18 cellular contexts compared by ENCODE assay signal in genomic region chr12:75545636-75546035, GRCh38.
"Had no signal": no experiment of that assay in that cellular context is flagged by ENCODE, and none has a peak within 500 bp of the region (broad histone marks: within the 10 kb centered on the region; RNA-seq: fewer than 3 reads in every experiment).

No MANE protein-coding gene starts in this region.

- DNase-seq: colonic mucosa; dermis blood vessel endothelial cell; esophagus squamous epithelium; foreskin fibroblast; glutamatergic neuron; islet precursor cell; mucosa of descending colon; nephron progenitor cell; psoas muscle; stimulated activated CD4-positive, alpha-beta T cell treated with anti-CD3 and anti-CD28 coated beads, Interleukin-12 subunit alpha, Interleukin-12 subunit beta, amount 100 ng/mL, for 4 hours; stimulated activated naive CD4-positive, alpha-beta T cell; stomach; substantia nigra; transverse colon had no signal

- H3K4me1 ChIP-seq: colonic mucosa had no signal

- H3K36me3 ChIP-seq: colonic mucosa, esophagus squamous epithelium, gastroesophageal sphincter, neutrophil, stomach, thoracic aorta, transverse colon had no signal

- H3K27me3 ChIP-seq: colonic mucosa, esophagus squamous epithelium, gastroesophageal sphincter, stomach, transverse colon had no signal

- H3K9me3 ChIP-seq: colonic mucosa, esophagus squamous epithelium, gastroesophageal sphincter, mucosa of descending colon, neutrophil, psoas muscle, stomach, thoracic aorta, transverse colon had no signal

- H3K27ac ChIP-seq: colonic mucosa, esophagus squamous epithelium, gastroesophageal sphincter, neutrophil, psoas muscle, skin epidermis, stomach, thoracic aorta, transverse colon had no signal

- H3K4me3 ChIP-seq: colonic mucosa, esophagus squamous epithelium, gastroesophageal sphincter, mucosa of descending colon, psoas muscle, skin epidermis, stomach, thoracic aorta, transverse colon had no signal
